Comparison of ENCODE assay signal across 1 cellular context in genomic region chr2:238864207-238865014, GRCh38.
TF ChIP-seq lines count a peak whose summit lies in the region.

No MANE protein-coding gene starts in this region.

TF ChIP-seq in HepG2, 621 proteins besides CTCF, POLR2A, EP300 and RAD21 (continued from another document and continues in another):
- TF ChIP-seq SMARCC2 (IDR thresholded peaks at IDR 0.05), result no peak
- no peak; the same call in 1 of the 2 replicates for TF ChIP-seq KLF11 (CRISPR knock-in tag; IDR thresholded peaks at IDR 0.05)
- TF ChIP-seq ZNF234 (CRISPR knock-in tag; conservative IDR thresholded peaks at IDR 0.05), result no peak
- TF ChIP-seq, protein P1, sequence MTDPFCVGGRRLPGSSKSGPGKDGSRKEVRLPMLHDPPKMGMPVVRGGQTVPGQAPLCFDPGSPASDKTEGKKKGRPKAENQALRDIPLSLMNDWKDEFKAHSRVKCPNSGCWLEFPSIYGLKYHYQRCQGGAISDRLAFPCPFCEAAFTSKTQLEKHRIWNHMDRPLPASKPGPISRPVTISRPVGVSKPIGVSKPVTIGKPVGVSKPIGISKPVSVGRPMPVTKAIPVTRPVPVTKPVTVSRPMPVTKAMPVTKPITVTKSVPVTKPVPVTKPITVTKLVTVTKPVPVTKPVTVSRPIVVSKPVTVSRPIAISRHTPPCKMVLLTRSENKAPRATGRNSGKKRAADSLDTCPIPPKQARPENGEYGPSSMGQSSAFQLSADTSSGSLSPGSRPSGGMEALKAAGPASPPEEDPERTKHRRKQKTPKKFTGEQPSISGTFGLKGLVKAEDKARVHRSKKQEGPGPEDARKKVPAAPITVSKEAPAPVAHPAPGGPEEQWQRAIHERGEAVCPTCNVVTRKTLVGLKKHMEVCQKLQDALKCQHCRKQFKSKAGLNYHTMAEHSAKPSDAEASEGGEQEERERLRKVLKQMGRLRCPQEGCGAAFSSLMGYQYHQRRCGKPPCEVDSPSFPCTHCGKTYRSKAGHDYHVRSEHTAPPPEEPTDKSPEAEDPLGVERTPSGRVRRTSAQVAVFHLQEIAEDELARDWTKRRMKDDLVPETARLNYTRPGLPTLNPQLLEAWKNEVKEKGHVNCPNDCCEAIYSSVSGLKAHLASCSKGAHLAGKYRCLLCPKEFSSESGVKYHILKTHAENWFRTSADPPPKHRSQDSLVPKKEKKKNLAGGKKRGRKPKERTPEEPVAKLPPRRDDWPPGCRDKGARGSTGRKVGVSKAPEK (CRISPR knock-in tag; IDR thresholded peaks at IDR 0.05; ENCODE audit: borderline replicate concordance), result peak; percentile 90; the same call in 1 of the 2 replicates
- 0 out of 2 replicates have a peak, but pooled peaks have one; percentile 22 for TF ChIP-seq CHCHD3 (CRISPR knock-in tag; IDR thresholded peaks at IDR 0.05)
- peak; percentile 37; the same call in 1 of the 2 replicates for TF ChIP-seq ZBTB33 (CRISPR knock-in tag; IDR thresholded peaks at IDR 0.05)
- TF ChIP-seq CAMTA2 (CRISPR knock-in tag; IDR thresholded peaks at IDR 0.05; ENCODE audit: borderline replicate concordance), result no peak
- peak; percentile 95 for TF ChIP-seq XRCC5 (optimal IDR thresholded peaks at IDR 0.05; ENCODE audit: low read length)
- TF ChIP-seq ZNF276 (CRISPR knock-in tag; IDR thresholded peaks at IDR 0.05; ENCODE audit: low read depth), result peak; percentile 72; the same call in 1 of the 2 replicates
- TF ChIP-seq ADNP (CRISPR knock-in tag; IDR thresholded peaks at IDR 0.05), result no peak
- no peak for TF ChIP-seq PAWR (CRISPR knock-in tag; IDR thresholded peaks at IDR 0.05; ENCODE audit: borderline replicate concordance)
- peak; percentile 77 for TF ChIP-seq ELF3 (CRISPR knock-in tag; IDR thresholded peaks at IDR 0.05)
- 0 out of 2 replicates have a peak, but pooled peaks have one; percentile 40 for TF ChIP-seq TSC22D2 (CRISPR knock-in tag; IDR thresholded peaks at IDR 0.05; ENCODE audit: borderline replicate concordance)
- TF ChIP-seq MIER3 (CRISPR knock-in tag; IDR thresholded peaks at IDR 0.05; ENCODE audit: borderline replicate concordance), result peak; percentile 72; the same call in 1 of the 2 replicates
- TF ChIP-seq AGO1 (IDR thresholded peaks at IDR 0.05; ENCODE audit: low read depth, low read length, poor library complexity, severe bottlenecking), result peak; percentile 74
- TF ChIP-seq ZNF451 (CRISPR knock-in tag; IDR thresholded peaks at IDR 0.05), result no peak; the same call in 1 of the 2 replicates
- no peak for TF ChIP-seq ZNF879 (CRISPR knock-in tag; IDR thresholded peaks at IDR 0.05)
- peak; percentile 77; the same call in 1 of the 2 replicates for TF ChIP-seq ZNF431 (CRISPR knock-in tag; IDR thresholded peaks at IDR 0.05; ENCODE audit: borderline replicate concordance, low read depth)
- TF ChIP-seq ZNF264 (CRISPR knock-in tag; IDR thresholded peaks at IDR 0.05), result peak; percentile 92; the same call in 1 of the 2 replicates
- TF ChIP-seq MZF1 (CRISPR knock-in tag; IDR thresholded peaks at IDR 0.05; ENCODE audit: borderline replicate concordance), result 0 out of 2 replicates have a peak, but pooled peaks have one; percentile 57
- no peak for TF ChIP-seq ZNF407 (CRISPR knock-in tag; IDR thresholded peaks at IDR 0.05; ENCODE audit: not compliant biosample characterization)
- peak; percentile 97 for TF ChIP-seq ZNF292 (CRISPR knock-in tag; IDR thresholded peaks at IDR 0.05; ENCODE audit: borderline replicate concordance, low read depth)
- peak; percentile 79; the same call in 1 of the 2 replicates for TF ChIP-seq ARID4A (CRISPR knock-in tag; IDR thresholded peaks at IDR 0.05; ENCODE audit: borderline replicate concordance)
- TF ChIP-seq, protein P2, sequence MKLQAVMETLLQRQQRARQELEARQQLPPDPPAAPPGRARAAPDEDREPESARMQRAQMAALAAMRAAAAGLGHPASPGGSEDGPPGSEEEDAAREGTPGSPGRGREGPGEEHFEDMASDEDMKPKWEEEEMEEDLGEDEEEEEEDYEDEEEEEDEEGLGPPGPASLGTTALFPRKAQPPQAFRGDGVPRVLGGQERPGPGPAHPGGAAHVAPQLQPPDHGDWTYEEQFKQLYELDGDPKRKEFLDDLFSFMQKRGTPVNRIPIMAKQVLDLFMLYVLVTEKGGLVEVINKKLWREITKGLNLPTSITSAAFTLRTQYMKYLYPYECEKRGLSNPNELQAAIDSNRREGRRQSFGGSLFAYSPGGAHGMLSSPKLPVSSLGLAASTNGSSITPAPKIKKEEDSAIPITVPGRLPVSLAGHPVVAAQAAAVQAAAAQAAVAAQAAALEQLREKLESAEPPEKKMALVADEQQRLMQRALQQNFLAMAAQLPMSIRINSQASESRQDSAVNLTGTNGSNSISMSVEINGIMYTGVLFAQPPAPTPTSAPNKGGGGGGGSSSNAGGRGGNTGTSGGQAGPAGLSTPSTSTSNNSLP (IDR thresholded peaks at IDR 0.05; ENCODE audit: low read depth, low read length), result peak; percentile 23; the same call in 1 of the 2 replicates
- 0 out of 2 replicates have a peak, but pooled peaks have one; percentile 31 for TF ChIP-seq ZNF550 (CRISPR knock-in tag; IDR thresholded peaks at IDR 0.05; ENCODE audit: borderline replicate concordance)
- TF ChIP-seq NR2F2 (IDR thresholded peaks at IDR 0.05; ENCODE audit: borderline replicate concordance, low read depth), result peak; percentile 86
- TF ChIP-seq PHF21A (CRISPR knock-in tag; IDR thresholded peaks at IDR 0.05), result peak; percentile 97
- TF ChIP-seq HDAC1 (CRISPR knock-in tag; IDR thresholded peaks at IDR 0.05), result peak; percentile 87; the same call in 1 of the 2 replicates
- no peak for TF ChIP-seq MAFF (IDR thresholded peaks at IDR 0.05; ENCODE audit: low read depth, low read length)
- TF ChIP-seq MAFG (CRISPR knock-in tag; IDR thresholded peaks at IDR 0.05), result no peak
- TF ChIP-seq NFKB2 (CRISPR knock-in tag; IDR thresholded peaks at IDR 0.05; ENCODE audit: borderline replicate concordance), result peak; percentile 75
- TF ChIP-seq ZSCAN31 (CRISPR knock-in tag; IDR thresholded peaks at IDR 0.05; ENCODE audit: low read depth), result peak; percentile 92
- TF ChIP-seq ZNF205 (CRISPR knock-in tag; IDR thresholded peaks at IDR 0.05), result peak; percentile 79; the same call in 1 of the 2 replicates
- TF ChIP-seq BRCA1 (CRISPR knock-in tag; IDR thresholded peaks at IDR 0.05), result no peak
